8 cellular contexts compared by ENCODE assay signal in genomic region chr15:31338879-31339557, GRCh38. TPM values are rescaled to one million over a fixed set of nuclear protein-coding genes. Genes with fewer than 3 reads are reported as not detected.
DNase-seq lines count a peak whose midpoint lies in the region; ATAC-seq and TF ChIP-seq lines count a peak whose summit lies in the region.

No MANE protein-coding gene starts in this region.

- H3K4me1 Mint-ChIP-seq in activated CD4-positive, alpha-beta T cell treated with anti-CD3 and anti-CD28 coated beads, Interleukin-2, amount 10 ng/mL, durations not matched to agents 7 days and 5 days: peaks cover 97% of the 10 kb centered on the region

- CTCF ChIA-PET in activated CD4-positive, alpha-beta T cell treated with anti-CD3 and anti-CD28 coated beads, Interleukin-2, amount 10 ng/mL, durations not matched to agents 7 days and 5 days (lab: Charles Lee): interaction anchor here (0.6 to 1.9 kb wide), 5 partner anchors 9 to 1820 kb away, joined by 3 to 6 read pairs (median 3); no protein-coding TSS in a partner anchor

- no peak overlapping the region for H2AFZ ChIP-seq in Karpas-422 (ENCODE audit: low read length)
- no peak overlapping the region for H2AFZ ChIP-seq in parathyroid adenoma

- H3K27ac Mint-ChIP-seq in activated CD4-positive, alpha-beta T cell treated with anti-CD3 and anti-CD28 coated beads, Interleukin-2, amount 10 ng/mL, durations not matched to agents 7 days and 5 days: peak overlapping the region; percentile 80

- POLR2A ChIA-PET in activated CD4-positive, alpha-beta T cell treated with anti-CD3 and anti-CD28 coated beads, Interleukin-2, amount 10 ng/mL, durations not matched to agents 7 days and 5 days (lab: Charles Lee): interaction anchor here (1.2 kb wide), 1 partner anchor 96 kb away, joined by 3 read pairs; no protein-coding TSS in a partner anchor

- H3K4me2 ChIP-seq in Karpas-422 (ENCODE audit: low read depth, low read length, poor library complexity, severe bottlenecking): peak overlapping the region; percentile 71
- no peak overlapping the region for H3K4me2 ChIP-seq in parathyroid adenoma (ENCODE audit: low read length)

- ATAC-seq in GM21381 (IDR thresholded peaks at IDR 0.05; ENCODE audit: unreplicated experiment) (peak; percentile 60), HG02970 (IDR thresholded peaks at IDR 0.05; ENCODE audit: low FRiP score, unreplicated experiment) (no peak)

- no peaks in the 10 kb centered on the region for H3K27me3 ChIP-seq in Karpas-422 (ENCODE audit: low read length)
- no peaks in the 10 kb centered on the region for H3K27me3 ChIP-seq in parathyroid adenoma (ENCODE audit: control insufficient read depth, insufficient read depth, low read length)

- H3K4me3 ChIP-seq in Karpas-422 (ENCODE audit: low read length) (peak overlapping the region; percentile 47), fibroblast of villous mesenchyme (ENCODE audit: low read depth, low read length) (no peak overlapping the region), parathyroid adenoma (ENCODE audit: low read depth, low read length) (no peak overlapping the region)

- no peak for TF ChIP-seq CTCF in fibroblast of villous mesenchyme (IDR thresholded peaks at IDR 0.05; ENCODE audit: insufficient read depth, low read depth, low read length)
- no peak for TF ChIP-seq CTCF in parathyroid adenoma (IDR thresholded peaks at IDR 0.05)

- H3K9me2 ChIP-seq in Karpas-422 (replicated peaks; ENCODE audit: insufficient read depth, low read length): no peaks in the 10 kb centered on the region

- no peaks in the 10 kb centered on the region for H3K27me3 Mint-ChIP-seq in activated CD4-positive, alpha-beta T cell treated with anti-CD3 and anti-CD28 coated beads, Interleukin-2, amount 10 ng/mL, durations not matched to agents 7 days and 5 days

- peaks cover 48% of the 10 kb centered on the region for H3K36me3 Mint-ChIP-seq in activated CD4-positive, alpha-beta T cell treated with anti-CD3 and anti-CD28 coated beads, Interleukin-2, amount 10 ng/mL, durations not matched to agents 7 days and 5 days (ENCODE audit: low read depth)

- H3K27ac ChIP-seq in Karpas-422 (ENCODE audit: low read length) (peak overlapping the region; percentile 89), parathyroid adenoma (peak overlapping the region; percentile 96)

- DNase-seq in DMS79 (lab: John Stamatoyannopoulos, UW): peak; percentile 59
- DNase-seq in Karpas-422: peak; percentile 66
- no peak for DNase-seq in activated CD4-positive, alpha-beta T cell treated with anti-CD3 and anti-CD28 coated beads, Interleukin-2, amount 10 ng/mL, durations not matched to agents 7 days and 5 days
- DNase-seq in fibroblast of villous mesenchyme (ENCODE audit: low read depth): peak; percentile 74
- no peak for DNase-seq in 8988T

- H3K9me3 ChIP-seq in Karpas-422 (ENCODE audit: low read length) (no peaks in the 10 kb centered on the region), parathyroid adenoma (ENCODE audit: control insufficient read depth, low read length) (no peaks in the 10 kb centered on the region)

- H3K9me3 Mint-ChIP-seq in activated CD4-positive, alpha-beta T cell treated with anti-CD3 and anti-CD28 coated beads, Interleukin-2, amount 10 ng/mL, durations not matched to agents 7 days and 5 days: no peaks in the 10 kb centered on the region

- no peaks in the 10 kb centered on the region for H3K36me3 ChIP-seq in Karpas-422 (ENCODE audit: insufficient read depth, low read length)
- H3K36me3 ChIP-seq in parathyroid adenoma (ENCODE audit: control insufficient read depth, insufficient read depth, low read length): no peaks in the 10 kb centered on the region

- H3K79me2 ChIP-seq in Karpas-422 (ENCODE audit: low read length) (peaks cover 89% of the 10 kb centered on the region), parathyroid adenoma (peaks cover 43% of the 10 kb centered on the region)

- peak overlapping the region; percentile 22 for H3K4me3 Mint-ChIP-seq in activated CD4-positive, alpha-beta T cell treated with anti-CD3 and anti-CD28 coated beads, Interleukin-2, amount 10 ng/mL, durations not matched to agents 7 days and 5 days

- H3K4me1 ChIP-seq in Karpas-422 (ENCODE audit: low read length) (peaks cover 98% of the 10 kb centered on the region), parathyroid adenoma (peaks cover 58% of the 10 kb centered on the region)

- H3K9ac ChIP-seq in Karpas-422 (ENCODE audit: low read length) (peak overlapping the region; percentile 54), parathyroid adenoma (no peak overlapping the region)

- H4K20me1 ChIP-seq in Karpas-422 (ENCODE audit: insufficient read depth, low read depth, low read length): peaks cover 61% of the 10 kb centered on the region; the same call in 1 of the 2 replicates

RNA-seq across cellular contexts. Expression of gene KLF13, which starts 12.4 kb away (rescaled TPM):
- 32.9 and 38.8 TPM in 2 replicates for total RNA-seq in Karpas-422 (2014; rRNA removed; shearing (Covaris generic); ENCODE audit: low replicate concordance)
- total RNA-seq in activated CD4-positive, alpha-beta T cell treated with anti-CD3 and anti-CD28 coated beads, Interleukin-2, amount 10 ng/mL, durations not matched to agents 7 days and 5 days: 100 to 1,000 TPM; 235 to 264 TPM
- 13.8 and 25.4 TPM in 2 replicates for total RNA-seq in fibroblast of villous mesenchyme

Comparison
In these comparisons a context has a peak if more than half of its experiments do, and no peak if none do; other contexts are left out.
1. DNase-seq: peak in DMS79 (single experiment), Karpas-422 (single experiment) and fibroblast of villous mesenchyme (single experiment); none in activated CD4-positive, alpha-beta T cell treated with anti-CD3 and anti-CD28 coated beads, Interleukin-2, amount 10 ng/mL, durations not matched to agents 7 days and 5 days (single experiment) and 8988T (single experiment).